In genomic region chr2:46194856-46195255, GRCh38 we compare ENCODE assay signal across 1 cellular context.
TF ChIP-seq lines count a peak whose summit lies in the region.

No MANE protein-coding gene starts in this region.

TF ChIP-seq in H1, 55 proteins besides CTCF, POLR2A, EP300 and RAD21:
- TF ChIP-seq ATF3 (IDR thresholded peaks at IDR 0.05; ENCODE audit: insufficient read depth, low read depth, low read length), result no peak
- no peak for TF ChIP-seq E2F6 (IDR thresholded peaks at IDR 0.05)
- TF ChIP-seq ATF2 (IDR thresholded peaks at IDR 0.05; ENCODE audit: low read length), result no peak
- no peak for TF ChIP-seq CEBPB (IDR thresholded peaks at IDR 0.05; ENCODE audit: low read depth, low read length)
- no peak for TF ChIP-seq KDM4A (IDR thresholded peaks at IDR 0.05; ENCODE audit: low read depth, low read length, severe bottlenecking)
- no peak for TF ChIP-seq RXRA (IDR thresholded peaks at IDR 0.05; ENCODE audit: insufficient read depth, low read depth, low read length)
- no peak for TF ChIP-seq ASH2L (IDR thresholded peaks at IDR 0.05; ENCODE audit: low read length)
- no peak for TF ChIP-seq USF2 (IDR thresholded peaks at IDR 0.05; ENCODE audit: low read length)
- no peak for TF ChIP-seq TCF12 (IDR thresholded peaks at IDR 0.05; ENCODE audit: low read depth, low read length)
- no peak for TF ChIP-seq SRF (IDR thresholded peaks at IDR 0.05; ENCODE audit: low read depth, low read length)
